16 cellular contexts compared by ENCODE assay signal in the genomic region with DNA sequence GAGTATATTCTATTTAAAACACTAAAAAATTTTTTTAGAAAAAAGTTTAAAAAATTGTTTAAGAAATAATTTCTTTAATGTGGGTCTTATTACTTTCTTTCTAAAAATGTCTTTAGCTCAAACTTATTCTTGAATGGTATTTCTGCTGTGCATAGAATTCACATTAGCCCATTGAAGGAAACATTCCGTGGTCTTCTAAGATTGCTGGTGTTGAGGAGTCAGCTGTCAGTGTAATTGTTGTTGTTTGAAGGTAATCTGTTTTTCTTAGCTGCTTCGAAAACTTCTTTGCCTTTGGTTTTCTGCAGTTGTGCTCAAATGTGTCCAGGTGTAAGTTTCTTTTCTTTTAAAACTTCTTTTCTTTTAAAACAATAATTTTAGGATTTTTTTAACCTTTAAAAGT.
A peak's percentile ranks its signal among the peaks of the same experiment; 100 is the strongest.
DNase-seq lines count a peak whose midpoint lies in the region; ATAC-seq, FAIRE-seq and TF ChIP-seq lines count a peak whose summit lies in the region.
"Had no signal": no experiment of that assay in that cellular context is flagged by ENCODE, and none has a peak within 500 bp of the region (broad histone marks: within the 10 kb centered on the region; RNA-seq: fewer than 3 reads in every experiment).

No MANE protein-coding gene starts in this region.

- no peak for ATAC-seq in activated CD4-positive, CD25-positive, alpha-beta regulatory T cell treated with anti-CD3 and anti-CD28 coated beads, Interleukin-2, amount 50 U/mL, for 24 hours
- no peak for ATAC-seq in HG03460 (IDR thresholded peaks at IDR 0.05; ENCODE audit: unreplicated experiment)
- ATAC-seq: GM12878, GM23338, K562 had no signal

- H3K9me3 Mint-ChIP-seq in HFFc6 = no peaks in the 10 kb centered on the region
- H3K9me3 Mint-ChIP-seq: CD8-positive, alpha-beta memory T cell; GM23338 had no signal

- H3K27me3 ChIP-seq in small intestine (ENCODE audit: control insufficient read depth in 2 of 2, insufficient read depth in 2 of 2, low read length in 2 of 2) = no peaks in the 10 kb centered on the region

- no peak for TF ChIP-seq CTCF in HFFc6 (IDR thresholded peaks at IDR 0.05)

- peaks cover 6% of the 10 kb centered on the region for H3K36me3 Mint-ChIP-seq in HFFc6 (ENCODE audit: low read depth)

- no peak overlapping the region for H3K4me3 Mint-ChIP-seq in HFFc6
- H3K4me3 Mint-ChIP-seq: CD8-positive, alpha-beta memory T cell; GM23338 had no signal

- no peaks in the 10 kb centered on the region for H3K36me3 ChIP-seq in small intestine (ENCODE audit: control insufficient read depth in 2 of 2, insufficient read depth in 2 of 2, low read length in 2 of 2)

- H3K27ac Mint-ChIP-seq in HFFc6 = 0 out of 2 replicates have a peak overlapping the region, but pooled peaks have one; percentile 2
- H3K27ac Mint-ChIP-seq: CD8-positive, alpha-beta memory T cell had no signal

- peaks cover 71% of the 10 kb centered on the region for H3K4me1 Mint-ChIP-seq in HFFc6 (ENCODE audit: low read depth)
- H3K4me1 Mint-ChIP-seq: GM23338 had no signal

- no peak overlapping the region for H3K4me3 ChIP-seq in small intestine (ENCODE audit: low read depth in 1 of 2, low read length in 2 of 2)
- H3K4me3 ChIP-seq: GM12878, GM23338, K562 had no signal

- H3K9me3 ChIP-seq in small intestine (ENCODE audit: control insufficient read depth, low read depth) = no peaks in the 10 kb centered on the region
- H3K9me3 ChIP-seq: Caco-2 had no signal

- WGBS in small intestine, 3 donors = 83 to 85% (median 85%) methylated on average over 2 of the region's 2 CpGs

- peak; percentile 23 for DNase-seq in HFFc6
- DNase-seq in astrocyte of the hippocampus (ENCODE audit: low read depth, low spot score) = peak; percentile 53
- peak; percentile 37 for DNase-seq in iris pigment epithelial cell (ENCODE audit: low read depth)
- no peak for DNase-seq in small intestine
- no peak for DNase-seq in HK-2 (ENCODE audit: unreplicated experiment)
- DNase-seq: Caco-2; CD8-positive, alpha-beta memory T cell; H7 had no signal

- no peak overlapping the region for H3K27ac ChIP-seq in small intestine (ENCODE audit: low read depth in 1 of 2, low read length in 1 of 2)
- H3K27ac ChIP-seq: HL-60 had no signal

- peak; percentile 5 for FAIRE-seq in small intestine (lab: Jason Lieb, UNC)
- FAIRE-seq: A204.1, GM12878, GM18507, K562 had no signal

- no peaks in the 10 kb centered on the region for H3K4me1 ChIP-seq in small intestine (ENCODE audit: control insufficient read depth in 2 of 2, insufficient read depth in 1 of 2, low read depth in 1 of 2, low read length in 1 of 2)

- no peaks in the 10 kb centered on the region for H3K27me3 Mint-ChIP-seq in HFFc6 (ENCODE audit: insufficient read depth)

Comparison
In these comparisons a context has a peak if more than half of its experiments do, and no peak if none do; other contexts are left out.
1. DNase-seq: peak in HFFc6 (single experiment), astrocyte of the hippocampus (single experiment) and iris pigment epithelial cell (single experiment); none in small intestine (single experiment) and HK-2 (single experiment).